Comparison of ENCODE assay signal across 8 cellular contexts in the genomic region with DNA sequence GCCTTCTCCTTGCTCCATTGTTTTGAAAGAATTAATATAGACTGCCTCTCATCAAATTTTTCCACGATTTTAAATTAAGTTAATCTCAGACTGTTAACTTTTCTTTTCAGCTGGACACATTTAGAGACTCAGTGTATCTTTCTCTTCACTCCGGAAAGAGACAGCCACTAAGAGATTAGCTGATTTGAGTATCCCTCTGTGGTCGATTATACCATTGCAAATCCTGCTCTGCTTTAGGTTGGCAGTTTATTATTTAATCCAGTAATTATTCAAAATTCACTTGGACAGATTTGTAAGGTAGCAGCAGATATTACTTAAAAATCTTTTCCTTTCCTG. TPM values are rescaled to one million over a fixed set of nuclear protein-coding genes. Genes with fewer than 3 reads are reported as not detected.
DNase-seq lines count a peak whose midpoint lies in the region; ATAC-seq, FAIRE-seq and TF ChIP-seq lines count a peak whose summit lies in the region.

No MANE protein-coding gene starts in this region.

- no peaks in the 10 kb centered on the region for H3K27me3 ChIP-seq in thymus (ENCODE audit: control insufficient read depth, insufficient read depth)

- WGBS in thymus, result 7% methylated on average over 3 of the region's 3 CpGs

- TF ChIP-seq CTCF in kidney (IDR thresholded peaks at IDR 0.05; ENCODE audit: borderline replicate concordance, extremely low read depth, insufficient read depth), result no peak

- H3K36me3 ChIP-seq in kidney (ENCODE audit: control insufficient read depth in 1 of 2, insufficient read depth in 2 of 2, low read length in 2 of 2) (peaks cover 0 to 4% of the 10 kb centered on the region in 2 donors), thymus (ENCODE audit: control insufficient read depth, insufficient read depth) (no peaks in the 10 kb centered on the region)

- no peaks in the 10 kb centered on the region for H3K9me3 ChIP-seq in kidney (ENCODE audit: control insufficient read depth in 1 of 2, low read length in 2 of 2)
- no peaks in the 10 kb centered on the region for H3K9me3 ChIP-seq in thymus (ENCODE audit: control insufficient read depth)

- peak overlapping the region; percentile 87 for H3K4me3 Mint-ChIP-seq in activated CD8-positive, alpha-beta memory T cell treated with anti-CD3 and anti-CD28 coated beads, Interleukin-2, amount 10 ng/mL, durations not matched to agents 7 days and 5 days
- peak overlapping the region; percentile 100 for H3K4me3 Mint-ChIP-seq in activated naive CD8-positive, alpha-beta T cell treated with anti-CD3 and anti-CD28 coated beads for 36 hours

- no peak for FAIRE-seq in kidney (lab: Jason Lieb, UNC)

- H3K4me1 ChIP-seq in kidney (ENCODE audit: control insufficient read depth in 1 of 2, insufficient read depth in 1 of 2, low read depth in 1 of 2, low read length in 2 of 2) (peaks cover 0 to 3% of the 10 kb centered on the region in 2 donors), thymus (ENCODE audit: control insufficient read depth, insufficient read depth, low read length) (no peaks in the 10 kb centered on the region)

- peak overlapping the region; percentile 76 to 83 for H3K9ac ChIP-seq in kidney (ENCODE audit: low read length in 2 of 2)

- H3K27ac ChIP-seq in kidney (ENCODE audit: low read depth in 2 of 2, low read length in 2 of 2), result peak overlapping the region; percentile 96 to 99
- H3K27ac ChIP-seq in thymus (ENCODE audit: low read depth), result peak overlapping the region; percentile 98

- H3K9me3 Mint-ChIP-seq in activated CD8-positive, alpha-beta memory T cell treated with anti-CD3 and anti-CD28 coated beads, Interleukin-2, amount 10 ng/mL, durations not matched to agents 7 days and 5 days (ENCODE audit: low read depth), result no peaks in the 10 kb centered on the region
- H3K9me3 Mint-ChIP-seq in activated naive CD8-positive, alpha-beta T cell treated with anti-CD3 and anti-CD28 coated beads for 36 hours, result no peaks in the 10 kb centered on the region

- no peak for DNase-seq in activated CD8-positive, alpha-beta memory T cell treated with anti-CD3 and anti-CD28 coated beads, Interleukin-2, amount 10 ng/mL, durations not matched to agents 7 days and 5 days
- no peak for DNase-seq in activated CD8-positive, alpha-beta memory T cell treated with anti-CD3 and anti-CD28 coated beads, Interleukin-2, amount 50 U/mL, for 48 hours
- no peak for DNase-seq in activated naive CD8-positive, alpha-beta T cell treated with anti-CD3 and anti-CD28 coated beads for 36 hours
- DNase-seq in kidney (no peak), medulla oblongata (ENCODE audit: extremely low spot score) (no peak)
- DNase-seq in activated CD4-positive, CD25-positive, alpha-beta regulatory T cell (lab: John Stamatoyannopoulos, UW), result no peak

- intact Hi-C loops in kidney (cut with DNase I), result no loop called here

- no peak for ATAC-seq in activated CD8-positive, alpha-beta memory T cell treated with anti-CD3 and anti-CD28 coated beads, Interleukin-2, amount 10 ng/mL, durations not matched to agents 7 days and 5 days
- ATAC-seq in HG02610 (IDR thresholded peaks at IDR 0.05; ENCODE audit: unreplicated experiment), result no peak

- peaks cover 23% of the 10 kb centered on the region for H3K4me1 Mint-ChIP-seq in activated CD8-positive, alpha-beta memory T cell treated with anti-CD3 and anti-CD28 coated beads, Interleukin-2, amount 10 ng/mL, durations not matched to agents 7 days and 5 days
- H3K4me1 Mint-ChIP-seq in activated naive CD8-positive, alpha-beta T cell treated with anti-CD3 and anti-CD28 coated beads for 36 hours, result peaks cover 31% of the 10 kb centered on the region

- CTCF ChIA-PET in activated CD8-positive, alpha-beta memory T cell treated with anti-CD3 and anti-CD28 coated beads, Interleukin-2, amount 10 ng/mL, durations not matched to agents 7 days and 5 days (lab: Charles Lee), result interaction anchor here (1.0 to 3.2 kb wide), 8 partner anchors 8 to 76 kb away, joined by 3 to 12 read pairs (median 4); a partner anchor contains a TSS

- peaks cover 4% of the 10 kb centered on the region for H3K27me3 Mint-ChIP-seq in activated CD8-positive, alpha-beta memory T cell treated with anti-CD3 and anti-CD28 coated beads, Interleukin-2, amount 10 ng/mL, durations not matched to agents 7 days and 5 days
- no peaks in the 10 kb centered on the region for H3K27me3 Mint-ChIP-seq in activated naive CD8-positive, alpha-beta T cell treated with anti-CD3 and anti-CD28 coated beads for 36 hours

- H3K4me3 ChIP-seq in kidney (ENCODE audit: low read length in 2 of 2) (peak overlapping the region; percentile 79 to 82), thymus (ENCODE audit: low read length) (peak overlapping the region; percentile 98)

- peak overlapping the region; percentile 100 for H3K27ac Mint-ChIP-seq in activated CD8-positive, alpha-beta memory T cell treated with anti-CD3 and anti-CD28 coated beads, Interleukin-2, amount 10 ng/mL, durations not matched to agents 7 days and 5 days
- H3K27ac Mint-ChIP-seq in activated naive CD8-positive, alpha-beta T cell treated with anti-CD3 and anti-CD28 coated beads for 36 hours, result peak overlapping the region; percentile 100

- H3K36me3 Mint-ChIP-seq in activated CD8-positive, alpha-beta memory T cell treated with anti-CD3 and anti-CD28 coated beads, Interleukin-2, amount 10 ng/mL, durations not matched to agents 7 days and 5 days, result peaks cover 7% of the 10 kb centered on the region
- peaks cover 4% of the 10 kb centered on the region for H3K36me3 Mint-ChIP-seq in activated naive CD8-positive, alpha-beta T cell treated with anti-CD3 and anti-CD28 coated beads for 36 hours

RNA-seq across cellular contexts. Expression of a gene that starts 0.6 kb away (rescaled TPM):
- 10 to 100 TPM; 25.2 to 27.4 TPM for total RNA-seq in activated CD8-positive, alpha-beta memory T cell treated with anti-CD3 and anti-CD28 coated beads, Interleukin-2, amount 10 ng/mL, durations not matched to agents 7 days and 5 days
- total RNA-seq in activated naive CD8-positive, alpha-beta T cell treated with anti-CD3 and anti-CD28 coated beads for 36 hours, result 10 to 100 TPM; 24.3 to 24.4 TPM
- total RNA-seq in kidney, result 75.0 TPM
- 41.0 TPM for polyA plus RNA-seq in kidney (ENCODE audit: insufficient read depth, low read depth, low replicate concordance)
- polyA plus RNA-seq in thymus, result 65.1 TPM

RNA-seq across cellular contexts. Expression of a gene that starts 29.2 kb away (rescaled TPM):
- total RNA-seq in activated CD8-positive, alpha-beta memory T cell treated with anti-CD3 and anti-CD28 coated beads, Interleukin-2, amount 10 ng/mL, durations not matched to agents 7 days and 5 days, result under 1 TPM; 0.50 to 0.63 TPM
- total RNA-seq in activated naive CD8-positive, alpha-beta T cell treated with anti-CD3 and anti-CD28 coated beads for 36 hours, result under 1 TPM; 0.68 to 0.74 TPM
- total RNA-seq in kidney, result 6.0 TPM
- polyA plus RNA-seq in kidney (ENCODE audit: insufficient read depth, low read depth, low replicate concordance), result 5.9 TPM
- polyA plus RNA-seq in thymus, result 3.6 TPM

RNA-seq across cellular contexts. Expression of a gene that starts 48.0 kb away (rescaled TPM):
- total RNA-seq in activated CD8-positive, alpha-beta memory T cell treated with anti-CD3 and anti-CD28 coated beads, Interleukin-2, amount 10 ng/mL, durations not matched to agents 7 days and 5 days, result 10 to 100 TPM; 30.4 to 40.4 TPM
- total RNA-seq in activated naive CD8-positive, alpha-beta T cell treated with anti-CD3 and anti-CD28 coated beads for 36 hours, result 10 to 100 TPM; 20.1 to 20.9 TPM
- total RNA-seq in kidney, result 29.7 TPM
- polyA plus RNA-seq in kidney (ENCODE audit: insufficient read depth, low read depth, low replicate concordance), result 10.1 TPM
- polyA plus RNA-seq in thymus, result 43.8 TPM

RNA-seq across cellular contexts. Expression of a gene that starts 48.1 kb away (rescaled TPM):
- 10 to 100 TPM; 16.0 to 23.5 TPM for total RNA-seq in activated CD8-positive, alpha-beta memory T cell treated with anti-CD3 and anti-CD28 coated beads, Interleukin-2, amount 10 ng/mL, durations not matched to agents 7 days and 5 days
- total RNA-seq in activated naive CD8-positive, alpha-beta T cell treated with anti-CD3 and anti-CD28 coated beads for 36 hours, result 10 to 100 TPM; 26.7 to 32.4 TPM
- 14.5 TPM for total RNA-seq in kidney
- polyA plus RNA-seq in kidney (ENCODE audit: insufficient read depth, low read depth, low replicate concordance), result 1.8 TPM
- polyA plus RNA-seq in thymus, result 3.0 TPM
